Comparison of ENCODE assay signal across 1 cellular context in genomic region chr1:100038401-100039306, GRCh38.
A peak's percentile ranks its signal among the peaks of the same experiment; 100 is the strongest.
TF ChIP-seq lines count a peak whose summit lies in the region.

No MANE protein-coding gene starts in this region.

TF ChIP-seq in HepG2, 621 proteins besides CTCF, POLR2A, EP300 and RAD21 (continued from another document and continues in another):
- TF ChIP-seq MLXIP (CRISPR knock-in tag; IDR thresholded peaks at IDR 0.05; ENCODE audit: borderline replicate concordance) (0 out of 2 replicates have a peak, but pooled peaks have one; percentile 16), HOXA9 (CRISPR knock-in tag; IDR thresholded peaks at IDR 0.05; ENCODE audit: borderline replicate concordance) (0 out of 2 replicates have a peak, but pooled peaks have one; percentile 72), ZFX (CRISPR knock-in tag; IDR thresholded peaks at IDR 0.05; ENCODE audit: low read depth) (peak; percentile 77; the same call in 1 of the 2 replicates), GABPA (IDR thresholded peaks at IDR 0.05; ENCODE audit: low read depth, low read length) (no peak), GABPA (CRISPR knock-in tag; IDR thresholded peaks at IDR 0.05; ENCODE audit: low read depth) (no peak), ETV6 (CRISPR knock-in tag; conservative IDR thresholded peaks at IDR 0.05) (0 out of 2 replicates have a peak, but pooled peaks have one; percentile 13), PHF8 (CRISPR knock-in tag; IDR thresholded peaks at IDR 0.05) (peak; percentile 73), ZNF75D (CRISPR knock-in tag; IDR thresholded peaks at IDR 0.05; ENCODE audit: borderline replicate concordance) (no peak), HES4 (CRISPR knock-in tag; IDR thresholded peaks at IDR 0.05; ENCODE audit: borderline replicate concordance) (peak; percentile 85), ZNF281 (CRISPR knock-in tag; IDR thresholded peaks at IDR 0.05; ENCODE audit: borderline replicate concordance) (peak; percentile 6; the same call in 1 of the 2 replicates), KLF12 (CRISPR knock-in tag; IDR thresholded peaks at IDR 0.05; ENCODE audit: borderline replicate concordance) (peak; percentile 34), AGO1 (IDR thresholded peaks at IDR 0.05; ENCODE audit: low read depth, low read length, poor library complexity, severe bottlenecking) (peak; percentile 7), ZNF256 (CRISPR knock-in tag; conservative IDR thresholded peaks at IDR 0.05) (0 out of 2 replicates have a peak, but pooled peaks have one; percentile 16), ZNF292 (CRISPR knock-in tag; IDR thresholded peaks at IDR 0.05; ENCODE audit: borderline replicate concordance, low read depth) (no peak), KLF15 (CRISPR knock-in tag; IDR thresholded peaks at IDR 0.05; ENCODE audit: borderline replicate concordance) (0 out of 2 replicates have a peak, but pooled peaks have one; percentile 11), HNF4A (CRISPR knock-in tag; IDR thresholded peaks at IDR 0.05) (0 out of 2 replicates have a peak, but pooled peaks have one; percentile 1), ZNF350 (CRISPR knock-in tag; IDR thresholded peaks at IDR 0.05; ENCODE audit: borderline replicate concordance, low read depth) (0 out of 2 replicates have a peak, but pooled peaks have one; percentile 12), ZNF232 (CRISPR knock-in tag; IDR thresholded peaks at IDR 0.05; ENCODE audit: borderline replicate concordance) (0 out of 2 replicates have a peak, but pooled peaks have one; percentile 11), AGO2 (optimal IDR thresholded peaks at IDR 0.05; ENCODE audit: low read depth, low read length) (peak; percentile 73), KDM5B (CRISPR knock-in tag; IDR thresholded peaks at IDR 0.05; ENCODE audit: borderline replicate concordance) (no peak), ZNF264 (CRISPR knock-in tag; IDR thresholded peaks at IDR 0.05) (peak; percentile 43; the same call in 1 of the 2 replicates)
- TF ChIP-seq, protein P1, sequence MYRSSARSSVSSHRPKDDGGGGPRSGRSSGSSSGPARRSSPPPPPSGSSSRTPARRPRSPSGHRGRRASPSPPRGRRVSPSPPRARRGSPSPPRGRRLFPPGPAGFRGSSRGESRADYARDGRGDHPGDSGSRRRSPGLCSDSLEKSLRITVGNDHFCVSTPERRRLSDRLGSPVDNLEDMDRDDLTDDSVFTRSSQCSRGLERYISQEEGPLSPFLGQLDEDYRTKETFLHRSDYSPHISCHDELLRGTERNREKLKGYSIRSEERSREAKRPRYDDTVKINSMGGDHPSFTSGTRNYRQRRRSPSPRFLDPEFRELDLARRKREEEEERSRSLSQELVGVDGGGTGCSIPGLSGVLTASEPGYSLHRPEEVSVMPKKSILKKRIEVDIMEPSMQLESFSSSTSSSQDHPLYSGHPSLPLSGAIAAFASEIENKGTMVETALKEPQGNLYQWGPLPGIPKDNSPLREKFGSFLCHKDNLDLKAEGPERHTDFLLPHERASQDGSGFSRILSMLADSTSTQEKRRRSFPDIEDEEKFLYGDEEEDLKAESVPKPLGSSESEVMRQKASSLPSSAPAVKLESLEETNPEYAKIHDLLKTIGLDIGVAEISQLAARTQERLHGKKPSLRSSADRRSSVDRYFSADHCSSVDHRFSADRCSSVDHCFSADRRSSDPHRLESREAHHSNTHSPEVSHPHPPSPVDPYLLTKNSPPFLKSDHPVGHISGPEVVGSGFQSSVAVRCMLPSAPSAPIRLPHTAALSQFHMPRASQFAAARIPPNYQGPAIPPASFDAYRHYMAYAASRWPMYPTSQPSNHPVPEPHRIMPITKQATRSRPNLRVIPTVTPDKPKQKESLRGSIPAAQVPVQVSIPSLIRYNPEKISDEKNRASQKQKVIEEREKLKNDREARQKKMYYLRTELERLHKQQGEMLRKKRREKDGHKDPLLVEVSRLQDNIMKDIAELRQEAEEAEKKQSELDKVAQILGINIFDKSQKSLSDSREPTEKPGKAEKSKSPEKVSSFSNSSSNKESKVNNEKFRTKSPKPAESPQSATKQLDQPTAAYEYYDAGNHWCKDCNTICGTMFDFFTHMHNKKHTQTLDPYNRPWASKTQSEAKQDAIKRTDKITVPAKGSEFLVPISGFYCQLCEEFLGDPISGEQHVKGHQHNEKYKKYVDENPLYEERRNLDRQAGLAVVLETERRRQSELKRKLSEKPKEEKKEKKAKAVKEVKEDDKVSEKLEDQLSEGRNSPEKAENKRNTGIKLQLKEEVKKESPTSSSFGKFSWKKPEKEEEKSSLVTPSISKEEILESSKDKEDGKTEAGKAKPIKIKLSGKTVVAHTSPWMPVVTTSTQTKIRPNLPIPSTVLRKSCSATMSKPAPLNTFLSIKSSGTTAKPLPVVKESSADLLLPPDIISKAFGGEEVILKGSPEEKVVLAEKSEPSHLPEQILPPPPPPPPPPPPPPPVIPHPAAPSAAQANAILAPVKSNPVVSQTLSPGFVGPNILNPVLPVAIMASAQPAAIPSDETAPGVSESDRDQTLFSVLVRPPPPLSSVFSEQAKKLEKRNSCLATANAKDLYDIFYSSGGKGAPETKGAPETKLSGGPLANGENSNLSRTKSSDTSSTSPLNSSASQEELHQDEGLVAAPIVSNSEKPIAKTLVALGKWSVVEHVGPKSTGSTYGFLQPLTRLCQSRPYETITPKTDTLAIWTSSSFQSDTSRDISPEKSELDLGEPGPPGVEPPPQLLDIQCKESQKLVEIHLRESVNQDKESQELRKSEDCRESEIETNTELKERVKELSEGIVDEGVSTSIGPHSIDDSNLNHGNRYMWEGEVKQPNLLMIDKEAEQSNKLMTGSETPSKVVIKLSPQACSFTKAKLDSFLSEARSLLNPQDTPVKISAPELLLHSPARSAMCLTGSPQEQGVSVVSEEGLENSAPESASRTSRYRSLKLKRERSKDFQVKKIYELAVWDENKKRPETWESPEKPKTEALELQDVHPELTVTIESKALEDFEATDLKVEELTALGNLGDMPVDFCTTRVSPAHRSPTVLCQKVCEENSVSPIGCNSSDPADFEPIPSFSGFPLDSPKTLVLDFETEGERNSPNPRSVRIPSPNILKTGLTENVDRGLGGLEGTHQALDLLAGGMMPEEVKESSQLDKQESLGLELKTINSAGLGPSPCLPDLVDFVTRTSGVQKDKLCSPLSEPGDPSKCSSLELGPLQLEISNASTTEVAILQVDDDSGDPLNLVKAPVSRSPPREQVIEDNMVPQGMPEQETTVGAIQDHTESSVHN (CRISPR knock-in tag; IDR thresholded peaks at IDR 0.05), result no peak
- TF ChIP-seq, protein P2, sequence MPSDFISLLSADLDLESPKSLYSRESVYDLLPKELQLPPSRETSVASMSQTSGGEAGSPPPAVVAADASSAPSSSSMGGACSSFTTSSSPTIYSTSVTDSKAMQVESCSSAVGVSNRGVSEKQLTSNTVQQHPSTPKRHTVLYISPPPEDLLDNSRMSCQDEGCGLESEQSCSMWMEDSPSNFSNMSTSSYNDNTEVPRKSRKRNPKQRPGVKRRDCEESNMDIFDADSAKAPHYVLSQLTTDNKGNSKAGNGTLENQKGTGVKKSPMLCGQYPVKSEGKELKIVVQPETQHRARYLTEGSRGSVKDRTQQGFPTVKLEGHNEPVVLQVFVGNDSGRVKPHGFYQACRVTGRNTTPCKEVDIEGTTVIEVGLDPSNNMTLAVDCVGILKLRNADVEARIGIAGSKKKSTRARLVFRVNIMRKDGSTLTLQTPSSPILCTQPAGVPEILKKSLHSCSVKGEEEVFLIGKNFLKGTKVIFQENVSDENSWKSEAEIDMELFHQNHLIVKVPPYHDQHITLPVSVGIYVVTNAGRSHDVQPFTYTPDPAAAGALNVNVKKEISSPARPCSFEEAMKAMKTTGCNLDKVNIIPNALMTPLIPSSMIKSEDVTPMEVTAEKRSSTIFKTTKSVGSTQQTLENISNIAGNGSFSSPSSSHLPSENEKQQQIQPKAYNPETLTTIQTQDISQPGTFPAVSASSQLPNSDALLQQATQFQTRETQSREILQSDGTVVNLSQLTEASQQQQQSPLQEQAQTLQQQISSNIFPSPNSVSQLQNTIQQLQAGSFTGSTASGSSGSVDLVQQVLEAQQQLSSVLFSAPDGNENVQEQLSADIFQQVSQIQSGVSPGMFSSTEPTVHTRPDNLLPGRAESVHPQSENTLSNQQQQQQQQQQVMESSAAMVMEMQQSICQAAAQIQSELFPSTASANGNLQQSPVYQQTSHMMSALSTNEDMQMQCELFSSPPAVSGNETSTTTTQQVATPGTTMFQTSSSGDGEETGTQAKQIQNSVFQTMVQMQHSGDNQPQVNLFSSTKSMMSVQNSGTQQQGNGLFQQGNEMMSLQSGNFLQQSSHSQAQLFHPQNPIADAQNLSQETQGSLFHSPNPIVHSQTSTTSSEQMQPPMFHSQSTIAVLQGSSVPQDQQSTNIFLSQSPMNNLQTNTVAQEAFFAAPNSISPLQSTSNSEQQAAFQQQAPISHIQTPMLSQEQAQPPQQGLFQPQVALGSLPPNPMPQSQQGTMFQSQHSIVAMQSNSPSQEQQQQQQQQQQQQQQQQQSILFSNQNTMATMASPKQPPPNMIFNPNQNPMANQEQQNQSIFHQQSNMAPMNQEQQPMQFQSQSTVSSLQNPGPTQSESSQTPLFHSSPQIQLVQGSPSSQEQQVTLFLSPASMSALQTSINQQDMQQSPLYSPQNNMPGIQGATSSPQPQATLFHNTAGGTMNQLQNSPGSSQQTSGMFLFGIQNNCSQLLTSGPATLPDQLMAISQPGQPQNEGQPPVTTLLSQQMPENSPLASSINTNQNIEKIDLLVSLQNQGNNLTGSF (CRISPR knock-in tag; IDR thresholded peaks at IDR 0.05), result no peak
- TF ChIP-seq, protein P3, sequence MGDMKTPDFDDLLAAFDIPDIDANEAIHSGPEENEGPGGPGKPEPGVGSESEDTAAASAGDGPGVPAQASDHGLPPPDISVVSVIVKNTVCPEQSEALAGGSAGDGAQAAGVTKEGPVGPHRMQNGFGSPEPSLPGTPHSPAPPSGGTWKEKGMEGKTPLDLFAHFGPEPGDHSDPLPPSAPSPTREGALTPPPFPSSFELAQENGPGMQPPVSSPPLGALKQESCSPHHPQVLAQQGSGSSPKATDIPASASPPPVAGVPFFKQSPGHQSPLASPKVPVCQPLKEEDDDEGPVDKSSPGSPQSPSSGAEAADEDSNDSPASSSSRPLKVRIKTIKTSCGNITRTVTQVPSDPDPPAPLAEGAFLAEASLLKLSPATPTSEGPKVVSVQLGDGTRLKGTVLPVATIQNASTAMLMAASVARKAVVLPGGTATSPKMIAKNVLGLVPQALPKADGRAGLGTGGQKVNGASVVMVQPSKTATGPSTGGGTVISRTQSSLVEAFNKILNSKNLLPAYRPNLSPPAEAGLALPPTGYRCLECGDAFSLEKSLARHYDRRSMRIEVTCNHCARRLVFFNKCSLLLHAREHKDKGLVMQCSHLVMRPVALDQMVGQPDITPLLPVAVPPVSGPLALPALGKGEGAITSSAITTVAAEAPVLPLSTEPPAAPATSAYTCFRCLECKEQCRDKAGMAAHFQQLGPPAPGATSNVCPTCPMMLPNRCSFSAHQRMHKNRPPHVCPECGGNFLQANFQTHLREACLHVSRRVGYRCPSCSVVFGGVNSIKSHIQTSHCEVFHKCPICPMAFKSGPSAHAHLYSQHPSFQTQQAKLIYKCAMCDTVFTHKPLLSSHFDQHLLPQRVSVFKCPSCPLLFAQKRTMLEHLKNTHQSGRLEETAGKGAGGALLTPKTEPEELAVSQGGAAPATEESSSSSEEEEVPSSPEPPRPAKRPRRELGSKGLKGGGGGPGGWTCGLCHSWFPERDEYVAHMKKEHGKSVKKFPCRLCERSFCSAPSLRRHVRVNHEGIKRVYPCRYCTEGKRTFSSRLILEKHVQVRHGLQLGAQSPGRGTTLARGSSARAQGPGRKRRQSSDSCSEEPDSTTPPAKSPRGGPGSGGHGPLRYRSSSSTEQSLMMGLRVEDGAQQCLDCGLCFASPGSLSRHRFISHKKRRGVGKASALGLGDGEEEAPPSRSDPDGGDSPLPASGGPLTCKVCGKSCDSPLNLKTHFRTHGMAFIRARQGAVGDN (CRISPR knock-in tag; IDR thresholded peaks at IDR 0.05), result peak; percentile 62
- TF ChIP-seq, protein P4, sequence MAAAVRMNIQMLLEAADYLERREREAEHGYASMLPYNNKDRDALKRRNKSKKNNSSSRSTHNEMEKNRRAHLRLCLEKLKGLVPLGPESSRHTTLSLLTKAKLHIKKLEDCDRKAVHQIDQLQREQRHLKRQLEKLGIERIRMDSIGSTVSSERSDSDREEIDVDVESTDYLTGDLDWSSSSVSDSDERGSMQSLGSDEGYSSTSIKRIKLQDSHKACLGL (CRISPR knock-in tag; IDR thresholded peaks at IDR 0.05), result no peak
- TF ChIP-seq, protein P5, sequence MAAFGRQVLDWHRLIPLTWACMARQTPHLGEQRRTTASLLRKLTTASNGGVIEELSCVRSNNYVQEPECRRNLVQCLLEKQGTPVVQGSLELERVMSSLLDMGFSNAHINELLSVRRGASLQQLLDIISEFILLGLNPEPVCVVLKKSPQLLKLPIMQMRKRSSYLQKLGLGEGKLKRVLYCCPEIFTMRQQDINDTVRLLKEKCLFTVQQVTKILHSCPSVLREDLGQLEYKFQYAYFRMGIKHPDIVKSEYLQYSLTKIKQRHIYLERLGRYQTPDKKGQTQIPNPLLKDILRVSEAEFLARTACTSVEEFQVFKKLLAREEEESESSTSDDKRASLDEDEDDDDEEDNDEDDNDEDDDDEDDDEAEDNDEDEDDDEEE (CRISPR knock-in tag; IDR thresholded peaks at IDR 0.05), result 0 out of 2 replicates have a peak, but pooled peaks have one; percentile 40
